Comparison of ENCODE assay signal across 21 cellular contexts in the genomic region with DNA sequence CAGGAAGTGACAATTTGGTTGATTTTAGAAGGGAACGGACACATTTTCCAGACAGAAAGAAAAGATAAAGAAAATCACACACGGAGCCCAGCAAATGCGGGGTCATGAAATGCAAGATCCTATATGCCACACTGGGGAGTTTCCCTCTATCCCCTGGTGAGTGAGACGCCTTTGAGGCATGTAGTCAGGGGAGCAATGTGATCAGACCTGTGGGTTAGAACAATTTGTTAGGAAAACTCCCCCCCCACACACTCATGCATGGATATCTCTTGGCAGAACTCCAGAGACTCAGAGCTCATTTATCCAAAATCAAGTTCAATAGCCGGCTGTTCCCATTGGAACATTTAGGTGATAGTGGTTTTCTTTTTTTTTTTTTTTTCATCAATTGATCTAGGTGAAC.
"Had no signal": no experiment of that assay in that cellular context is flagged by ENCODE, and none has a peak within 500 bp of the region (broad histone marks: within the 10 kb centered on the region; RNA-seq: fewer than 3 reads in every experiment).

No MANE protein-coding gene starts in this region.

- H3K36me3 ChIP-seq: left lung, right atrium auricular region, tibial artery had no signal

- H3K4me3 ChIP-seq: left lung, right atrium auricular region, tibial artery had no signal

- H3K4me1 ChIP-seq: left lung, right atrium auricular region, tibial artery had no signal

- FAIRE-seq: small intestine, urothelium cell line had no signal

- H3K27ac ChIP-seq: left lung, right atrium auricular region, tibial artery had no signal

- ATAC-seq: left lung, natural killer cell had no signal

- DNase-seq: activated CD4-positive, alpha-beta T cell treated with anti-CD3 and anti-CD28 coated beads, Interleukin-2, amount 50 U/mL, for 4 hours; activated CD4-positive, CD25-positive, alpha-beta regulatory T cell treated with anti-CD3 and anti-CD28 coated beads, Interleukin-2, amount 50 U/mL, for 72 hours; activated effector memory CD4-positive, alpha-beta T cell treated with Interleukin-2 at 50 U/mL for 16 hours; activated T-cell treated with anti-CD3 and anti-CD28 coated beads, Interleukin-2, amount 50 U/mL, for 24 hours; effector memory CD4-positive, alpha-beta T cell; foreskin melanocyte; head of caudate nucleus; immature natural killer cell; left lung; mesenchymal stem cell; natural killer cell; nucleus accumbens; posterior cingulate gyrus; small intestine; stimulated activated CD4-positive, alpha-beta T cell treated with anti-CD3 and anti-CD28 coated beads, Interleukin-4, amount 100 ng/mL, for 24 hours; stimulated activated naive CD4-positive, alpha-beta T cell; T-helper 1 cell; T1000; tibial artery had no signal

- H3K27me3 ChIP-seq: left lung, right atrium auricular region, tibial artery had no signal

- H3K9me3 ChIP-seq: left lung, right atrium auricular region, tibial artery had no signal
